ENCODE assay signal across 32 cellular contexts in genomic region chr3:56096941-56097340, GRCh38.
"Had no signal": no experiment of that assay in that cellular context is flagged by ENCODE, and none has a peak within 500 bp of the region (broad histone marks: within the 10 kb centered on the region; RNA-seq: fewer than 3 reads in every experiment).

No MANE protein-coding gene starts in this region.

- H3K4me1 ChIP-seq: adrenal gland, ascending aorta, body of pancreas, breast epithelium had no signal

- H3K9me3 ChIP-seq: adrenal gland, ascending aorta, body of pancreas, breast epithelium had no signal

- H3K27me3 ChIP-seq: adrenal gland, ascending aorta, body of pancreas, brain microvascular endothelial cell, breast epithelium, cardiac muscle cell had no signal

- H3K36me3 ChIP-seq: adrenal gland, ascending aorta, brain microvascular endothelial cell, breast epithelium, cardiac muscle cell had no signal

- ATAC-seq: activated naive CD4-positive, alpha-beta T cell treated with anti-CD3 and anti-CD28 coated beads, Interleukin-2, amount 50 U/mL, for 72 hours; activated naive CD8-positive, alpha-beta T cell treated with anti-CD3 and anti-CD28 coated beads, Interleukin-2, amount 50 U/mL, for 24 hours; activated T-cell treated with anti-CD3 and anti-CD28 coated beads, Interleukin-2, amount 50 U/mL, for 4 hours; activated T-cell treated with anti-CD3 and anti-CD28 coated beads, Interleukin-2, amount 50 U/mL, for 72 hours; activated T-helper 17 cell treated with anti-CD3 and anti-CD28 coated beads, Interleukin-2, amount 50 U/mL, for 72 hours; body of pancreas had no signal

- H3K4me3 ChIP-seq: adrenal gland, ascending aorta, body of pancreas, breast epithelium, cardiac muscle cell had no signal

- H3K27ac ChIP-seq: adrenal gland, ascending aorta, body of pancreas, brain microvascular endothelial cell, breast epithelium, cardiac muscle cell had no signal

- DNase-seq: activated effector memory CD4-positive, alpha-beta T cell treated with anti-CD3 and anti-CD28 coated beads, Interleukin-2, amount 50 U/mL, for 16 hours; activated effector memory CD4-positive, alpha-beta T cell treated with Interleukin-2 at 50 U/mL for 16 hours; activated gamma-delta T cell; activated gamma-delta T cell treated with Interleukin-2 at 50 U/mL for 16 hours; activated naive CD4-positive, alpha-beta T cell; activated naive CD4-positive, alpha-beta T cell treated with anti-CD3 and anti-CD28 coated beads for 36 hours; activated naive CD4-positive, alpha-beta T cell treated with anti-CD3 and anti-CD28 coated beads, Interleukin-2, amount 10 ng/mL, durations not matched to agents 7 days and 5 days; activated naive CD4-positive, alpha-beta T cell treated with anti-CD3 and anti-CD28 coated beads, Interleukin-2, amount 50 U/mL, for 16 hours; activated naive CD4-positive, alpha-beta T cell treated with Interleukin-2 at 50 U/mL for 16 hours; activated naive CD8-positive, alpha-beta T cell treated with anti-CD3 and anti-CD28 coated beads for 36 hours; activated naive CD8-positive, alpha-beta T cell treated with anti-CD3 and anti-CD28 coated beads, Interleukin-2, amount 10 ng/mL, durations not matched to agents 7 days and 5 days; activated naive CD8-positive, alpha-beta T cell treated with anti-CD3 and anti-CD28 coated beads, Interleukin-2, amount 50 U/mL, for 24 hours; activated T-cell treated with anti-CD3 and anti-CD28 coated beads, Interleukin-2, amount 50 U/mL, for 1 hour; activated T-cell treated with anti-CD3 and anti-CD28 coated beads, Interleukin-2, amount 50 U/mL, for 24 hours; activated T-cell treated with anti-CD3 and anti-CD28 coated beads, Interleukin-2, amount 50 U/mL, for 4 hours; activated T-cell treated with anti-CD3 and anti-CD28 coated beads, Interleukin-2, amount 50 U/mL, for 48 hours; activated T-cell treated with anti-CD3 and anti-CD28 coated beads, Interleukin-2, amount 50 U/mL, for 72 hours; adrenal gland; amniotic stem cell; amygdala; anterior cingulate cortex; aorta; body of pancreas; brain microvascular endothelial cell; caudate nucleus; central memory CD4-positive, alpha-beta T cell; cerebellar nuclear complex had no signal
